9 cellular contexts compared by ENCODE assay signal in genomic region chr7:27165089-27165654, GRCh38. TPM values are rescaled to one million over a fixed set of nuclear protein-coding genes. Genes with fewer than 3 reads are reported as not detected.
DNase-seq lines count a peak whose midpoint lies in the region; ATAC-seq and TF ChIP-seq lines count a peak whose summit lies in the region.
"Had no signal": no experiment of that assay in that cellular context is flagged by ENCODE, and none has a peak within 500 bp of the region (broad histone marks: within the 10 kb centered on the region; RNA-seq: fewer than 3 reads in every experiment).

TSS of gene HOXA9 (minus strand) at chr7:27165537. CDS start at chr7:27165457, 80 bp downstream.

- H3K27ac Mint-ChIP-seq in CD8-positive, alpha-beta T cell, result no peak within 1 kb of the TSS
- H3K27ac Mint-ChIP-seq in dendritic cell treated with granulocyte-macrophage colony-stimulating factor and Interleukin-4, amounts not matched to agents 40 ng/mL and 50 ng/mL, for 4 days, result peak within 1 kb of the TSS; percentile 15
- peak within 1 kb of the TSS; percentile 99 for H3K27ac Mint-ChIP-seq in nephron progenitor cell

- no peak within 1 kb of the TSS for H3K4me3 ChIP-seq in CD8-positive, alpha-beta T cell (ENCODE audit: low read depth, low read length)
- H3K4me3 ChIP-seq in Loucy (ENCODE audit: low read length, poor library complexity, severe bottlenecking), result peak within 1 kb of the TSS; percentile 94

- H2AFZ ChIP-seq in Loucy (ENCODE audit: low read length), result no peak within 1 kb of the TSS

- H3K36me3 Mint-ChIP-seq in CD8-positive, alpha-beta T cell, result no peaks in the 10 kb centered on the region
- no peaks in the 10 kb centered on the region for H3K36me3 Mint-ChIP-seq in dendritic cell treated with granulocyte-macrophage colony-stimulating factor and Interleukin-4, amounts not matched to agents 40 ng/mL and 50 ng/mL, for 4 days (ENCODE audit: low read depth)
- H3K36me3 Mint-ChIP-seq in nephron progenitor cell (ENCODE audit: low read depth), result peaks cover 63% of the 10 kb centered on the region

- H3K9ac ChIP-seq in Loucy (ENCODE audit: low read depth, low read length, poor library complexity, severe bottlenecking), result peak within 1 kb of the TSS; percentile 99

- POLR2A ChIA-PET in CD8-positive, alpha-beta T cell (lab: Charles Lee), result no interaction called here

- H3K4me1 ChIP-seq in CD8-positive, alpha-beta T cell (ENCODE audit: insufficient read depth, low read length), result peaks cover 32% of the 10 kb centered on the region
- H3K4me1 ChIP-seq in Loucy (ENCODE audit: insufficient read depth, low read length, poor library complexity, severe bottlenecking), result peaks cover 10% of the 10 kb centered on the region

- H3F3A ChIP-seq in Loucy (ENCODE audit: low read depth), result peaks cover 14% of the 10 kb centered on the region; the same call in 1 of the 2 replicates

- H3K9me3 Mint-ChIP-seq in CD8-positive, alpha-beta T cell, result no peaks in the 10 kb centered on the region
- H3K9me3 Mint-ChIP-seq in dendritic cell treated with granulocyte-macrophage colony-stimulating factor and Interleukin-4, amounts not matched to agents 40 ng/mL and 50 ng/mL, for 4 days, result no peaks in the 10 kb centered on the region
- no peaks in the 10 kb centered on the region for H3K9me3 Mint-ChIP-seq in nephron progenitor cell

- TF ChIP-seq CTCF in CD8-positive, alpha-beta T cell (IDR thresholded peaks at IDR 0.05), result no peak
- TF ChIP-seq CTCF in Loucy (conservative IDR thresholded peaks at IDR 0.05; ENCODE audit: low read length) (no peak), nephron progenitor cell (IDR thresholded peaks at IDR 0.05) (no peak)

- peak within 1 kb of the TSS; percentile 98 for H3K4me2 ChIP-seq in Loucy (ENCODE audit: low read depth, low read length, poor library complexity, severe bottlenecking)

- H3K79me2 ChIP-seq in Loucy (ENCODE audit: insufficient read depth, low read length), result peaks cover 94% of the 10 kb centered on the region

- H3K36me3 ChIP-seq in CD8-positive, alpha-beta T cell (ENCODE audit: insufficient read depth, low read length), result no peaks in the 10 kb centered on the region
- H3K36me3 ChIP-seq in Loucy (ENCODE audit: insufficient read depth, low read length), result peaks cover 46% of the 10 kb centered on the region

- no peak for DNase-seq in CD8-positive, alpha-beta T cell
- DNase-seq in nephron progenitor cell (peak; percentile 73), HPDE6-E6E7 (ENCODE audit: extremely low spot score) (no peak), NCI-H2107 treated with DMSO at 0.1 percent for 48 hours (lab: John Stamatoyannopoulos, UW; ENCODE audit: unreplicated experiment) (no peak)

- ATAC-seq in CD8-positive, alpha-beta T cell, result no peak
- ATAC-seq in GM21528 (IDR thresholded peaks at IDR 0.05; ENCODE audit: low FRiP score, unreplicated experiment), result no peak
- ATAC-seq in HG02798 (IDR thresholded peaks at IDR 0.05; ENCODE audit: poor library complexity, unreplicated experiment), result no peak

- peaks cover 73% of the 10 kb centered on the region for H3K27me3 Mint-ChIP-seq in CD8-positive, alpha-beta T cell (ENCODE audit: low read depth)
- H3K27me3 Mint-ChIP-seq in dendritic cell treated with granulocyte-macrophage colony-stimulating factor and Interleukin-4, amounts not matched to agents 40 ng/mL and 50 ng/mL, for 4 days, result peaks cover 86% of the 10 kb centered on the region
- H3K27me3 Mint-ChIP-seq in nephron progenitor cell (ENCODE audit: low read depth, poor library complexity), result peaks cover 10% of the 10 kb centered on the region

- H3K27ac ChIP-seq in CD8-positive, alpha-beta T cell (ENCODE audit: low read depth, low read length), result no peak within 1 kb of the TSS

- CTCF ChIA-PET in CD8-positive, alpha-beta T cell (lab: Charles Lee), result interaction anchor here (1.3 to 1.8 kb wide), 4 partner anchors 14 to 477 kb away, joined by 4 to 10 read pairs (median 4); no protein-coding TSS in a partner anchor

- no peaks in the 10 kb centered on the region for H3K9me2 ChIP-seq in Loucy (replicated peaks; ENCODE audit: low read depth, low read length)

- peaks cover 36% of the 10 kb centered on the region for H3K4me1 Mint-ChIP-seq in CD8-positive, alpha-beta T cell (ENCODE audit: low read depth)
- peaks cover 71% of the 10 kb centered on the region for H3K4me1 Mint-ChIP-seq in dendritic cell treated with granulocyte-macrophage colony-stimulating factor and Interleukin-4, amounts not matched to agents 40 ng/mL and 50 ng/mL, for 4 days (ENCODE audit: low read depth)
- peaks cover 19% of the 10 kb centered on the region for H3K4me1 Mint-ChIP-seq in nephron progenitor cell

- intact Hi-C loops in CD8-positive, alpha-beta T cell (cut with DNase I, micrococcal nuclease), result loop anchor here (10.0 kb wide), 3 partner anchors 870 to 1070 kb away; partner anchors contain the start of gene SNX10 (in 1 of the 2)
- intact Hi-C loops in dendritic cell treated with granulocyte-macrophage colony-stimulating factor and Interleukin-4, amounts not matched to agents 40 ng/mL and 50 ng/mL, for 4 days (cut with micrococcal nuclease), result loop anchor here (5.0 to 10.0 kb wide), 3 partner anchors 1090 to 1303 kb away; no protein-coding TSS in a partner anchor

- H4K20me1 ChIP-seq in Loucy (ENCODE audit: insufficient read depth, low read length, poor library complexity, severe bottlenecking), result peaks cover 57% of the 10 kb centered on the region

- H3K27me3 ChIP-seq in CD8-positive, alpha-beta T cell (ENCODE audit: insufficient read depth, low read length), result peaks cover 67% of the 10 kb centered on the region
- peaks cover 65% of the 10 kb centered on the region for H3K27me3 ChIP-seq in Loucy (ENCODE audit: insufficient read depth, low read length, poor library complexity, severe bottlenecking)

- no peaks in the 10 kb centered on the region for H3K9me3 ChIP-seq in CD8-positive, alpha-beta T cell (ENCODE audit: low read length)
- no peaks in the 10 kb centered on the region for H3K9me3 ChIP-seq in Loucy (ENCODE audit: insufficient read depth, low read depth, low read length)

- peak within 1 kb of the TSS; percentile 43 for H3K4me3 Mint-ChIP-seq in CD8-positive, alpha-beta T cell
- H3K4me3 Mint-ChIP-seq in dendritic cell treated with granulocyte-macrophage colony-stimulating factor and Interleukin-4, amounts not matched to agents 40 ng/mL and 50 ng/mL, for 4 days, result peak within 1 kb of the TSS; percentile 71
- peak within 1 kb of the TSS; percentile 97 for H3K4me3 Mint-ChIP-seq in nephron progenitor cell

RNA-seq across cellular contexts. Expression of gene HOXA9, which starts in this region (rescaled TPM):
- not detected for total RNA-seq in CD8-positive, alpha-beta T cell
- total RNA-seq: fibroblast of lung had no signal

Comparison
In these comparisons a context has a peak if more than half of its experiments do, and no peak if none do; other contexts are left out.
1. H3K4me3 Mint-ChIP-seq: peak in every context shown above with its lines; median percentile 97 in nephron progenitor cell; 71 in dendritic cell treated with granulocyte-macrophage colony-stimulating factor and Interleukin-4, amounts not matched to agents 40 ng/mL and 50 ng/mL, for 4 days; 43 in CD8-positive, alpha-beta T cell.